ENCODE assay signal across 13 cellular contexts in genomic region chr1:245129811-245130210, GRCh38. TPM values are rescaled to one million over a fixed set of nuclear protein-coding genes. Genes with fewer than 3 reads are reported as not detected.
DNase-seq lines count a peak whose midpoint lies in the region; ATAC-seq and TF ChIP-seq lines count a peak whose summit lies in the region.
"Had no signal": no experiment of that assay in that cellular context is flagged by ENCODE, and none has a peak within 500 bp of the region (broad histone marks: within the 10 kb centered on the region; RNA-seq: fewer than 3 reads in every experiment).

No MANE protein-coding gene starts in this region.

- H3K36me3 Mint-ChIP-seq in chondrocyte (ENCODE audit: low read depth) (peaks cover 3% of the 10 kb centered on the region), Calu3 (ENCODE audit: insufficient read depth, unreplicated experiment) (peaks cover 5% of the 10 kb centered on the region)

- H3K27ac Mint-ChIP-seq in chondrocyte (ENCODE audit: unreplicated experiment) (no peak overlapping the region), Calu3 (ENCODE audit: unreplicated experiment) (no peak overlapping the region)

- BruUV-seq in Calu3 (replicated peaks; lab: Mats Ljungman, UMichigan): no TSS peak

- DNase-seq in G401 (ENCODE audit: low spot score): peak; percentile 73
- DNase-seq in RPMI7951 (ENCODE audit: low read depth): peak; percentile 5
- DNase-seq in chondrocyte (ENCODE audit: low spot score): peak; percentile 32
- DNase-seq in occipital lobe (lab: John Stamatoyannopoulos, UW): peak; percentile 11
- DNase-seq in Calu3: no peak
- DNase-seq: GDM1, NCI-H1105, NCI-H187, NCI-H2171, NCI-H510A treated with DMSO at 0.1 percent for 48 hours had no signal

- in situ Hi-C loops in G401 (cut with HindIII; ENCODE audit: low sequenced_read_pairs): no loop called here

- ATAC-seq in GM21786 (IDR thresholded peaks at IDR 0.05; ENCODE audit: unreplicated experiment): no peak
- ATAC-seq in GM21717 (IDR thresholded peaks at IDR 0.05; ENCODE audit: unreplicated experiment): no peak
- no peak for ATAC-seq in GM19328 (IDR thresholded peaks at IDR 0.05; ENCODE audit: unreplicated experiment)

- intact Hi-C loops in Calu3 (cut with micrococcal nuclease; ENCODE audit: unreplicated experiment): no loop called here

- no peak for TF ChIP-seq CTCF in chondrocyte (IDR thresholded peaks at IDR 0.05)
- no peak for TF ChIP-seq CTCF in Calu3 (IDR thresholded peaks at IDR 0.05; ENCODE audit: unreplicated experiment)

- H3K9me3 Mint-ChIP-seq in chondrocyte (ENCODE audit: low read depth) (no peaks in the 10 kb centered on the region), Calu3 (ENCODE audit: low read depth, unreplicated experiment) (peaks cover 2% of the 10 kb centered on the region)

- CTCF ChIA-PET in Calu3 (lab: Charles Lee): interaction anchor here (0.7 kb wide), 1 partner anchor 1268 kb away, joined by 4 read pairs; no protein-coding TSS in a partner anchor

- H3K27me3 Mint-ChIP-seq in chondrocyte (ENCODE audit: low read depth) (peaks cover 15% of the 10 kb centered on the region), Calu3 (ENCODE audit: unreplicated experiment) (peaks cover 94% of the 10 kb centered on the region)

- H3K4me3 Mint-ChIP-seq in chondrocyte (ENCODE audit: unreplicated experiment): no peak overlapping the region
- H3K4me3 Mint-ChIP-seq in Calu3 (ENCODE audit: low read depth, unreplicated experiment): no peak overlapping the region

- H3K4me1 Mint-ChIP-seq in chondrocyte (ENCODE audit: low read depth) (peaks cover 5% of the 10 kb centered on the region), Calu3 (ENCODE audit: low read depth, unreplicated experiment) (no peaks in the 10 kb centered on the region)

RNA-seq across cellular contexts. Expression of gene KIF26B, which starts 25.0 kb away (rescaled TPM):
- total RNA-seq in G401 (2014; rRNA removed; shearing (Covaris generic)): 9.8 and 10.5 TPM in 2 replicates
- total RNA-seq in RPMI7951 (2014; rRNA removed; shearing (Covaris generic)): 2.3 and 2.9 TPM in 2 replicates
- total RNA-seq in chondrocyte: 32.7 to 47.0 TPM (median 46.0 TPM) in 3 replicates
- 31.7 TPM for total RNA-seq in occipital lobe
- total RNA-seq in Calu3 (2022): 0.86 and 1.1 TPM in 2 replicates
